Comparison of ENCODE assay signal across 7 cellular contexts in the genomic region with DNA sequence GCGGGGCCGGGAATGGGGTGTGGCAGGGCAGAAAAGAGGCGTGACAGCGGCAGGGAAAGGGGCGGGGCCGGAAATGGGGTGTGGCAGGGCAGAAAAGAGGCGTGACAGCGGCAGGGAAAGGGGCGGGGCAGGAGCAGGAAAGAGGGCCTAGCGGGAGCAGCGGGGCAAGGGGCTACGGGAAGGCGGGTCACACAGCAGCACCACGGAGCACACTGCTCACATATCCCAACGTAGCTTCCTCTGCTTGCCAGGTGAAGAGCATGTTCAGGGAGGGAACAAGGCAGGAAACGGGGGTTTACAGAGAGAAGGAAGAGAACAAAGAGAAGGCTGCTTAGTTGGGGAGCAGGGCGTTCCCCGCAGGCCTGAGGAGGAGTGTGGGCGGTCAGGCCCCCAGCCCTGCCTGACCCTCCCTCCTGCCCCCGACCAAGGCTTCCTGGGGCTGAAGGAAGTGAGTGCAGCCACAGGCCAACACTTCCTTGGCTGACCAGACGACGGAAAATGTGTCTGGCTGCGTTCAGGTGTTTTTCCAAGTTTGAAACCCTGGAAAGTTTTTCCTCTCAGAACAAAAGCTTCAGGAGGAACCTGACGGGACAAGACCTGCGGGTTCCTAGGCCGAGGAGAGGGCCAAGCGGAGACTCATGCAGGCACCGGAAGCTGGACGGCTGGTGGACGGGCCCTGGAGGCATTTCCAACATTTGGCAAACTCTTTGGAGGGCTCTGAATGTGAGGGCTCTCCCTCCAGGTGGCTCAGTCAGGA. TPM values are rescaled to one million over a fixed set of nuclear protein-coding genes. Genes with fewer than 3 reads are reported as not detected.
DNase-seq lines count a peak whose midpoint lies in the region; ATAC-seq and TF ChIP-seq lines count a peak whose summit lies in the region.

No MANE protein-coding gene starts in this region.

- CTCF ChIA-PET in Panc1 (lab: Charles Lee) (no interaction called here), SK-N-SH (lab: Yijun Ruan, JAX) (interaction anchor here (1.4 to 2.4 kb wide), 3 partner anchors 31 to 167 kb away, joined by 3 to 10 read pairs (median 7); no protein-coding TSS in a partner anchor)

- no peak overlapping the region for H3K9ac ChIP-seq in GM23248
- no peak overlapping the region for H3K9ac ChIP-seq in mucosa of rectum (ENCODE audit: low read depth in 1 of 2, low read length in 2 of 2)
- H3K9ac ChIP-seq in SK-N-SH: no peak overlapping the region

- intact Hi-C loops in Panc1 (cut with micrococcal nuclease; ENCODE audit: unreplicated experiment): no loop called here

- DNase-seq in GM23248 (peak; percentile 58), Panc1 (ENCODE audit: low read depth, low spot score) (no peak), coronary artery (ENCODE audit: low spot score) (no peak), SK-N-SH (no peak)
- DNase-seq in central memory CD8-positive, alpha-beta T cell (ENCODE audit: low spot score in 2 of 2): no peak

- H3K27ac Mint-ChIP-seq in central memory CD8-positive, alpha-beta T cell (ENCODE audit: low read depth): peak overlapping the region; percentile 73

- H3K79me2 ChIP-seq in GM23248 (ENCODE audit: insufficient read depth): peaks cover 47% of the 10 kb centered on the region
- peaks cover 11% of the 10 kb centered on the region; the same call in 1 of the 2 replicates for H3K79me2 ChIP-seq in SK-N-SH (ENCODE audit: insufficient read depth)

- peaks cover 6% of the 10 kb centered on the region; the same call in 1 of the 2 replicates for H3K36me3 ChIP-seq in GM23248 (ENCODE audit: low read depth)
- no peaks in the 10 kb centered on the region; the same call in 1 of the 2 replicates for H3K36me3 ChIP-seq in Panc1 (ENCODE audit: control insufficient read depth, insufficient read depth, low read length)
- peaks cover 41 to 54% of the 10 kb centered on the region in 2 donors for H3K36me3 ChIP-seq in mucosa of rectum (ENCODE audit: control insufficient read depth in 2 of 2, insufficient read depth in 2 of 2, low read length in 2 of 2)
- peaks cover 0 to 54% of the 10 kb centered on the region in 2 experiments for H3K36me3 ChIP-seq in SK-N-SH (replicated peaks in 1 of 2; ENCODE audit: control insufficient read depth in 1 of 2, insufficient read depth in 2 of 2, low read length in 1 of 2)

- in situ Hi-C loops in GM23248 (cut with MboI): no loop called here
- in situ Hi-C loops in Panc1 (cut with HindIII; ENCODE audit: low pct_unique_long_range_greater_than_20kb, low sequenced_read_pairs): no loop called here

- H3K4me3 Mint-ChIP-seq in central memory CD8-positive, alpha-beta T cell: peak overlapping the region; percentile 43

- H3K9me2 ChIP-seq in GM23248 (ENCODE audit: insufficient read depth) (no peaks in the 10 kb centered on the region), SK-N-SH (no peaks in the 10 kb centered on the region)

- H4K20me1 ChIP-seq in GM23248 (ENCODE audit: insufficient read depth) (no peaks in the 10 kb centered on the region), SK-N-SH (ENCODE audit: insufficient read depth) (peaks cover 57% of the 10 kb centered on the region)

- no peak for TF ChIP-seq RAD21 in SK-N-SH (IDR thresholded peaks at IDR 0.05; ENCODE audit: low read length)

- TF ChIP-seq CTCF in Panc1 (IDR thresholded peaks at IDR 0.05): no peak
- TF ChIP-seq CTCF in coronary artery (IDR thresholded peaks at IDR 0.05): no peak
- no peak for TF ChIP-seq CTCF in SK-N-SH (IDR thresholded peaks at IDR 0.05)

- H3K4me1 ChIP-seq in GM23248 (ENCODE audit: insufficient read depth) (no peaks in the 10 kb centered on the region), Panc1 (ENCODE audit: control insufficient read depth, insufficient read depth, low read length) (peaks cover 11% of the 10 kb centered on the region), mucosa of rectum (ENCODE audit: control insufficient read depth in 2 of 2, insufficient read depth in 2 of 2, low read length in 2 of 2) (peaks cover 0 to 2% of the 10 kb centered on the region in 2 donors), SK-N-SH (ENCODE audit: control insufficient read depth in 1 of 2, insufficient read depth in 2 of 2, low read depth in 1 of 2, low read length in 1 of 2) (no peaks in the 10 kb centered on the region; a peak in 1 of 4 replicates)

- H3K27me3 Mint-ChIP-seq in central memory CD8-positive, alpha-beta T cell: no peaks in the 10 kb centered on the region

- H3K27ac ChIP-seq in GM23248: no peak overlapping the region
- H3K27ac ChIP-seq in Panc1 (ENCODE audit: low read length): peak overlapping the region; percentile 79
- H3K27ac ChIP-seq in mucosa of rectum (ENCODE audit: low read depth in 2 of 2, low read length in 2 of 2): peak overlapping the region; percentile 40 to 71
- H3K27ac ChIP-seq in coronary artery: peak overlapping the region in 1 of 2 donors; percentile 80
- no peak overlapping the region; a peak in 1 of 4 replicates for H3K27ac ChIP-seq in SK-N-SH (ENCODE audit: low read depth in 2 of 2, low read length in 1 of 2)

- H3K4me2 ChIP-seq in GM23248 (ENCODE audit: unreplicated experiment) (no peak overlapping the region), SK-N-SH (no peak overlapping the region)

- peaks cover 30% of the 10 kb centered on the region for H3K4me1 Mint-ChIP-seq in central memory CD8-positive, alpha-beta T cell

- H3F3A ChIP-seq in GM23248 (ENCODE audit: insufficient read depth): peaks cover 12% of the 10 kb centered on the region; the same call in 1 of the 2 replicates
- peaks cover 8% of the 10 kb centered on the region for H3F3A ChIP-seq in SK-N-SH (replicated peaks; ENCODE audit: insufficient read depth)

- no peaks in the 10 kb centered on the region for H3K9me3 ChIP-seq in GM23248 (ENCODE audit: low read depth)
- no peaks in the 10 kb centered on the region for H3K9me3 ChIP-seq in Panc1 (ENCODE audit: control insufficient read depth, insufficient read depth, low read depth, low read length)
- no peaks in the 10 kb centered on the region for H3K9me3 ChIP-seq in mucosa of rectum (ENCODE audit: control insufficient read depth in 2 of 2, low read length in 2 of 2)
- no peaks in the 10 kb centered on the region for H3K9me3 ChIP-seq in SK-N-SH

- H2AFZ ChIP-seq in GM23248: no peak overlapping the region
- no peak overlapping the region for H2AFZ ChIP-seq in SK-N-SH (ENCODE audit: low read depth)

- H3K36me3 Mint-ChIP-seq in central memory CD8-positive, alpha-beta T cell (ENCODE audit: insufficient read depth): peaks cover 23% of the 10 kb centered on the region

- H3K9me3 Mint-ChIP-seq in central memory CD8-positive, alpha-beta T cell: no peaks in the 10 kb centered on the region

- ATAC-seq in Panc1: peak; percentile 40
- ATAC-seq in central memory CD8-positive, alpha-beta T cell (replicated peaks; ENCODE audit: extremely low read depth, poor library complexity, severe bottlenecking): no peak
- ATAC-seq in GM18873 (IDR thresholded peaks at IDR 0.05; ENCODE audit: low FRiP score, unreplicated experiment): no peak

- TF ChIP-seq EP300 in SK-N-SH (IDR thresholded peaks at IDR 0.05; ENCODE audit: borderline replicate concordance in 1 of 2, low read depth in 1 of 2, low read length in 1 of 2): no peak

- H3K27me3 ChIP-seq in GM23248 (replicated peaks; ENCODE audit: insufficient read depth): no peaks in the 10 kb centered on the region
- H3K27me3 ChIP-seq in Panc1 (ENCODE audit: control insufficient read depth, insufficient read depth, low read length): no peaks in the 10 kb centered on the region
- no peaks in the 10 kb centered on the region for H3K27me3 ChIP-seq in mucosa of rectum (ENCODE audit: control insufficient read depth in 2 of 2, insufficient read depth in 2 of 2, low read length in 2 of 2)
- H3K27me3 ChIP-seq in SK-N-SH (ENCODE audit: insufficient read depth): no peaks in the 10 kb centered on the region

- POLR2A ChIA-PET in Panc1 (lab: Charles Lee): no interaction called here
- POLR2A ChIA-PET in SK-N-SH (lab: Yijun Ruan, JAX): no interaction called here

- BruUV-seq in Panc1 (replicated peaks; lab: Mats Ljungman, UMichigan): no TSS peak

- H3K4me3 ChIP-seq in GM23248: no peak overlapping the region
- H3K4me3 ChIP-seq in Panc1 (ENCODE audit: low read depth in 2 of 2, low read length in 2 of 2): no peak overlapping the region
- no peak overlapping the region for H3K4me3 ChIP-seq in mucosa of rectum (ENCODE audit: low read length in 2 of 2)
- H3K4me3 ChIP-seq in coronary artery: no peak overlapping the region
- no peak overlapping the region for H3K4me3 ChIP-seq in SK-N-SH (ENCODE audit: low read depth in 2 of 2, low read length in 1 of 2)

- 84 to 94% methylated on average over 20 to 30 of the region's 30 CpGs for WGBS in GM23248 (ENCODE audit: low coverage in 1 of 2, low lambda C conversion rate in 2 of 2, missing lambda C conversion rate in 2 of 2), 2 experiments
- 94% methylated on average over 30 of the region's 30 CpGs for WGBS in SK-N-SH (ENCODE audit: low lambda C conversion rate)

RNA-seq across cellular contexts. Expression of a gene that starts 13.8 kb away (rescaled TPM):
- total RNA-seq in GM23248 (2014; rRNA removed; shearing (Covaris generic)): 17.6 and 21.5 TPM in 2 replicates
- polyA plus RNA-seq in GM23248 (2016; fragmentation: Nextera tagmentation; extraction: Ambion mirVana) (28.8 and 33.4 TPM in 2 replicates), SK-N-SH (2012; rRNA removed) (70.3 and 71.6 TPM in 2 replicates)
- 47.4 TPM for total RNA-seq in Panc1 (2021; ENCODE audit: unreplicated experiment)
- 76.5 TPM for polyA plus RNA-seq in Panc1 (2012; ENCODE audit: insufficient read length)
- polyA plus RNA-seq in SK-N-SH (2012; cell fraction: cytosol; rRNA removed): 25.9 and 43.7 TPM in 2 replicates
- 214 and 226 TPM in 2 replicates for polyA plus RNA-seq in SK-N-SH (2012; cell fraction: nucleus; rRNA removed)

RNA-seq across cellular contexts. Expression of a gene that starts 27.3 kb away (rescaled TPM):
- total RNA-seq in GM23248 (2014; rRNA removed; shearing (Covaris generic)): 16.4 and 16.6 TPM in 2 replicates
- polyA plus RNA-seq in GM23248 (2016; fragmentation: Nextera tagmentation; extraction: Ambion mirVana) (1.2 and 1.5 TPM in 2 replicates), SK-N-SH (2012; rRNA removed) (10.4 and 11.8 TPM in 2 replicates)
- 17.9 TPM for total RNA-seq in Panc1 (2021; ENCODE audit: unreplicated experiment)
- polyA plus RNA-seq in Panc1 (2012; ENCODE audit: insufficient read length): 13.6 TPM
- 5.1 and 8.4 TPM in 2 replicates for polyA plus RNA-seq in SK-N-SH (2012; cell fraction: cytosol; rRNA removed)
- polyA plus RNA-seq in SK-N-SH (2012; cell fraction: nucleus; rRNA removed): 43.8 and 50.5 TPM in 2 replicates

RNA-seq across cellular contexts. Expression of a gene that starts 37.0 kb away (rescaled TPM):
- 0.38 and 1.3 TPM in 2 replicates for total RNA-seq in GM23248 (2014; rRNA removed; shearing (Covaris generic))
- polyA plus RNA-seq in GM23248 (2016; fragmentation: Nextera tagmentation; extraction: Ambion mirVana) (1.3 and 1.7 TPM in 2 replicates), SK-N-SH (2012; rRNA removed) (11.0 and 11.6 TPM in 2 replicates)
- total RNA-seq in Panc1 (2021; ENCODE audit: unreplicated experiment): 8.8 TPM
- polyA plus RNA-seq in Panc1 (2012; ENCODE audit: insufficient read length): 13.2 TPM
- 3.8 and 5.8 TPM in 2 replicates for polyA plus RNA-seq in SK-N-SH (2012; cell fraction: cytosol; rRNA removed)
- 72.3 and 82.0 TPM in 2 replicates for polyA plus RNA-seq in SK-N-SH (2012; cell fraction: nucleus; rRNA removed)

RNA-seq across cellular contexts. Expression of a gene that starts 38.5 kb away (rescaled TPM):
- total RNA-seq in GM23248 (2014; rRNA removed; shearing (Covaris generic)): 39.0 and 47.1 TPM in 2 replicates
- polyA plus RNA-seq in GM23248 (2016; fragmentation: Nextera tagmentation; extraction: Ambion mirVana) (54.8 and 59.4 TPM in 2 replicates), SK-N-SH (2012; rRNA removed) (50.1 and 59.1 TPM in 2 replicates)
- 88.4 TPM for total RNA-seq in Panc1 (2021; ENCODE audit: unreplicated experiment)
- 125 TPM for polyA plus RNA-seq in Panc1 (2012; ENCODE audit: insufficient read length)
- 38.8 and 45.4 TPM in 2 replicates for polyA plus RNA-seq in SK-N-SH (2012; cell fraction: cytosol; rRNA removed)
- 62.1 and 68.6 TPM in 2 replicates for polyA plus RNA-seq in SK-N-SH (2012; cell fraction: nucleus; rRNA removed)

RNA-seq across cellular contexts. Expression of a gene that starts 47.5 kb away (rescaled TPM):
- total RNA-seq in GM23248 (2014; rRNA removed; shearing (Covaris generic)): 68.0 and 70.9 TPM in 2 replicates
- 22.4 and 24.9 TPM in 2 replicates for polyA plus RNA-seq in GM23248 (2016; fragmentation: Nextera tagmentation; extraction: Ambion mirVana)
- total RNA-seq in Panc1 (2021; ENCODE audit: unreplicated experiment): 59.5 TPM
- 53.2 TPM for polyA plus RNA-seq in Panc1 (2012; ENCODE audit: insufficient read length)
- polyA plus RNA-seq in SK-N-SH (2012; rRNA removed): 24.2 and 26.2 TPM in 2 replicates
- 13.7 and 19.3 TPM in 2 replicates for polyA plus RNA-seq in SK-N-SH (2012; cell fraction: cytosol; rRNA removed)
- polyA plus RNA-seq in SK-N-SH (2012; cell fraction: nucleus; rRNA removed): 25.6 and 26.2 TPM in 2 replicates

Comparison
In these comparisons a context has a peak if more than half of its experiments do, and no peak if none do; other contexts are left out.
1. H3K27ac ChIP-seq: peak in Panc1 (single experiment) and mucosa of rectum (2 of 2); none in GM23248 (single experiment) and SK-N-SH (0 of 2).